1 cellular context compared by ENCODE assay signal in genomic region chr1:1577367-1578011, GRCh38.
TF ChIP-seq lines count a peak whose summit lies in the region.

No MANE protein-coding gene starts in this region.

TF ChIP-seq in HepG2, 621 proteins besides CTCF, POLR2A, EP300 and RAD21 (continued from another document and continues in another):
- TF ChIP-seq ARID4A (CRISPR knock-in tag; IDR thresholded peaks at IDR 0.05; ENCODE audit: borderline replicate concordance) (no peak), MEIS2 (CRISPR knock-in tag; IDR thresholded peaks at IDR 0.05) (no peak), ZSCAN9 (CRISPR knock-in tag; IDR thresholded peaks at IDR 0.05; ENCODE audit: borderline replicate concordance) (no peak), CREBL2 (CRISPR knock-in tag; IDR thresholded peaks at IDR 0.05; ENCODE audit: borderline replicate concordance) (no peak), ZFP90 (CRISPR knock-in tag; IDR thresholded peaks at IDR 0.05; ENCODE audit: borderline replicate concordance) (no peak), HOXD1 (CRISPR knock-in tag; IDR thresholded peaks at IDR 0.05) (no peak), AGO2 (optimal IDR thresholded peaks at IDR 0.05; ENCODE audit: low read depth, low read length) (peak; percentile 29), NR2F6 (IDR thresholded peaks at IDR 0.05) (no peak), NR2F6 (CRISPR knock-in tag; IDR thresholded peaks at IDR 0.05) (0 out of 2 replicates have a peak, but pooled peaks have one; percentile 8), DNMT3B (CRISPR knock-in tag; conservative IDR thresholded peaks at IDR 0.05) (no peak), POLR2AphosphoS5 (IDR thresholded peaks at IDR 0.05; ENCODE audit: low read depth, low read length) (no peak), EZH2 (conservative IDR thresholded peaks at IDR 0.05; ENCODE audit: low read depth, low read length) (no peak), RXRA (CRISPR knock-in tag; IDR thresholded peaks at IDR 0.05) (peak; percentile 16; the same call in 1 of the 2 replicates), ATF7 (IDR thresholded peaks at IDR 0.05) (no peak), ATF7 (CRISPR knock-in tag; IDR thresholded peaks at IDR 0.05) (no peak), BCL6 (CRISPR knock-in tag; IDR thresholded peaks at IDR 0.05) (no peak), REXO4 (CRISPR knock-in tag; IDR thresholded peaks at IDR 0.05; ENCODE audit: borderline replicate concordance) (no peak), ZNF597 (CRISPR knock-in tag; IDR thresholded peaks at IDR 0.05) (no peak), ZNF367 (CRISPR knock-in tag; IDR thresholded peaks at IDR 0.05; ENCODE audit: borderline replicate concordance) (no peak), SPEN (CRISPR knock-in tag; IDR thresholded peaks at IDR 0.05; ENCODE audit: low read depth) (no peak), SMYD3 (CRISPR knock-in tag; IDR thresholded peaks at IDR 0.05) (no peak), PCBP1 (IDR thresholded peaks at IDR 0.05; ENCODE audit: borderline replicate concordance, low read depth, low read length) (no peak), ZNF724P (CRISPR knock-in tag; IDR thresholded peaks at IDR 0.05; ENCODE audit: borderline replicate concordance) (no peak), ZNF660 (CRISPR knock-in tag; IDR thresholded peaks at IDR 0.05; ENCODE audit: borderline replicate concordance, low read depth) (no peak), ZNF558 (CRISPR knock-in tag; IDR thresholded peaks at IDR 0.05; ENCODE audit: borderline replicate concordance) (no peak), PLSCR1 (CRISPR knock-in tag; IDR thresholded peaks at IDR 0.05; ENCODE audit: borderline replicate concordance) (no peak), KDM6A (CRISPR knock-in tag; IDR thresholded peaks at IDR 0.05; ENCODE audit: low read depth) (no peak), ZSCAN25 (CRISPR knock-in tag; IDR thresholded peaks at IDR 0.05) (no peak), FOSL1 (CRISPR knock-in tag; IDR thresholded peaks at IDR 0.05; ENCODE audit: borderline replicate concordance) (no peak), ZNF414 (CRISPR knock-in tag; IDR thresholded peaks at IDR 0.05) (no peak), HMGXB4 (CRISPR knock-in tag; IDR thresholded peaks at IDR 0.05; ENCODE audit: borderline replicate concordance in 1 of 2, low read depth in 1 of 2) (no peak), ZNF639 (CRISPR knock-in tag; conservative IDR thresholded peaks at IDR 0.05) (no peak), EEA1 (CRISPR knock-in tag; IDR thresholded peaks at IDR 0.05; ENCODE audit: borderline replicate concordance) (no peak), ZSCAN12 (CRISPR knock-in tag; IDR thresholded peaks at IDR 0.05) (no peak), PAXIP1 (CRISPR knock-in tag; conservative IDR thresholded peaks at IDR 0.05) (peak; percentile 36), ZNF770 (CRISPR knock-in tag; IDR thresholded peaks at IDR 0.05) (no peak), ZNF44 (CRISPR knock-in tag; IDR thresholded peaks at IDR 0.05) (no peak), ZNF33B (CRISPR knock-in tag; IDR thresholded peaks at IDR 0.05) (no peak), MYC (CRISPR knock-in tag; IDR thresholded peaks at IDR 0.05; ENCODE audit: borderline replicate concordance) (peak; percentile 22; the same call in 1 of the 2 replicates), XBP1 (CRISPR knock-in tag; IDR thresholded peaks at IDR 0.05) (no peak), PBX2 (CRISPR knock-in tag; IDR thresholded peaks at IDR 0.05) (peak; percentile 28; the same call in 1 of the 2 replicates), CAMTA2 (CRISPR knock-in tag; IDR thresholded peaks at IDR 0.05; ENCODE audit: borderline replicate concordance) (no peak)
